8 cellular contexts compared by ENCODE assay signal in the genomic region with DNA sequence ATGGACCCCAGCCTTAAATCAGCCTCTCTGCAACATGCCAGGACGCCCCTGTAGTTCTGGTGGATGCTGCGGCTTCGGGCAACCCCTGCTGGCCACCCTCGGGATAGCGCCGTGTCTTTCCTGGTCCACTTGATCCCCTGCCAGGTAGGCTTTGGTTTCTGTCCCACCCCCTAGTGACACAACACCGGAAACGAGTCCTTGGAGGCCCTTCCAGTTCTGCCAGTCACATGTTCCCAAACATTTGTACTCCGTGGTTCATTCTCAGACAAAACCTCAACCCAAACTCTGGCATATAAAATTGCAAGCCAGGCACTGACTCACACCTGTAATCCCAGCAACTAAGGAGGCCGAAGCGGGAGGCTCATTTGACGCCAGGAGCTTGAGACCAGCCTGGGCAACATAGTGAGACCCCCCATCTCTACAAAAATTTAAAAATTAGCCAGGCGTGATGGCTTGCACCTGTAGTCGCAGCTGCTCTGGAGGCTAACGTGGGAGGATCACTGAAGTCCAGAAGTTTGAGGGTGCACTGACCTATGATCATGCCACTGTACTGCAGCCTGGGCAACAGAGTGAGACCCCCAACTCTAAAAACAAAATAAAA. TPM values are rescaled to one million over a fixed set of nuclear protein-coding genes. Genes with fewer than 3 reads are reported as not detected.
DNase-seq lines count a peak whose midpoint lies in the region; ATAC-seq, FAIRE-seq and TF ChIP-seq lines count a peak whose summit lies in the region.

No MANE protein-coding gene starts in this region.

- no peak for TF ChIP-seq POLR2A in A549 (IDR thresholded peaks at IDR 0.05; ENCODE audit: low read length)

- DNase-seq in A549 (ENCODE audit: low read depth in 1 of 2, low spot score in 1 of 2) (peak; percentile 89 to 95), GM13977 (ENCODE audit: low spot score) (peak; percentile 87), MV-4-11 (lab: John Stamatoyannopoulos, UW) (peak; percentile 20), SW 1271 (lab: John Stamatoyannopoulos, UW) (peak; percentile 46 to 77), amniotic epithelial cell (ENCODE audit: low read depth) (peak; percentile 77), left ventricle myocardium superior (peak; percentile 84), retinal pigment epithelial cell (ENCODE audit: low read depth) (peak; percentile 55), T1000 (lab: John Stamatoyannopoulos, UW) (no peak)

- POLR2A ChIA-PET in A549 (lab: Yijun Ruan, JAX): no interaction called here

- peak overlapping the region; percentile 22 for H3K4me2 ChIP-seq in A549

- H3K4me3 ChIP-seq in A549 (no peak overlapping the region), retinal pigment epithelial cell (ENCODE audit: low read length) (no peak overlapping the region)

- no peak for TF ChIP-seq EP300 in A549 (IDR thresholded peaks at IDR 0.05)

- peaks cover 5% of the 10 kb centered on the region; the same call in 2 of the 3 replicates for H3K4me1 ChIP-seq in A549

- no peaks in the 10 kb centered on the region for H3K9me3 ChIP-seq in A549

- TF ChIP-seq CTCF in A549 (IDR thresholded peaks at IDR 0.05) (peak; percentile 76), GM13977 (IDR thresholded peaks at IDR 0.05; ENCODE audit: extremely low read depth, insufficient read depth, missing control alignments) (peak; percentile 95), retinal pigment epithelial cell (conservative IDR thresholded peaks at IDR 0.05; ENCODE audit: low read depth, low read length) (peak; percentile 87)

- FAIRE-seq in A549 (lab: Jason Lieb, UNC): peak; percentile 49

- CTCF ChIA-PET in A549 (lab: Yijun Ruan, JAX): interaction anchor here (0.5 to 5.1 kb wide), 38 partner anchors 8 to 1158 kb away, joined by 3 to 61 read pairs (median 4); no protein-coding TSS in a partner anchor

- 35% methylated on average over 15 of the region's 15 CpGs for WGBS in A549 (ENCODE audit: missing lambda C conversion rate)

- intact Hi-C loops in left ventricle myocardium superior (cut with micrococcal nuclease): no loop called here

- H3K27ac ChIP-seq in A549: peak overlapping the region; percentile 41 to 44; a peak in 3 of 6 replicates

- in situ Hi-C loops in GM13977 (cut with MboI; ENCODE audit: low pct_unique_long_range_greater_than_20kb, low sequenced_read_pairs, unreplicated experiment): loop anchor here (5.0 kb wide), 1 partner anchor 46 kb away; no protein-coding TSS in a partner anchor

- TF ChIP-seq RAD21 in A549 (conservative IDR thresholded peaks at IDR 0.05 in 1 of 2, IDR thresholded peaks at IDR 0.05 in 1 of 2): peak; percentile 80 to 86

- ATAC-seq in A549 (peak; percentile 75 to 86), left ventricle myocardium superior (peak; percentile 85)

TF ChIP-seq in A549, 52 proteins besides CTCF, POLR2A, EP300 and RAD21:
- TF ChIP-seq PBX3 (IDR thresholded peaks at IDR 0.05): no peak
- no peak for TF ChIP-seq POLR2AphosphoS2 (conservative IDR thresholded peaks at IDR 0.05; ENCODE audit: low read length)
- peak; percentile 64 for TF ChIP-seq SMC3 (IDR thresholded peaks at IDR 0.05)
- peak; percentile 68 for TF ChIP-seq USF2 (IDR thresholded peaks at IDR 0.05)
- no peak for TF ChIP-seq TFCP2L1 (CRISPR knock-in tag; IDR thresholded peaks at IDR 0.05)
- TF ChIP-seq MAX (IDR thresholded peaks at IDR 0.05): peak; percentile 58; the same call in 1 of the 2 replicates
- TF ChIP-seq, protein P1, sequence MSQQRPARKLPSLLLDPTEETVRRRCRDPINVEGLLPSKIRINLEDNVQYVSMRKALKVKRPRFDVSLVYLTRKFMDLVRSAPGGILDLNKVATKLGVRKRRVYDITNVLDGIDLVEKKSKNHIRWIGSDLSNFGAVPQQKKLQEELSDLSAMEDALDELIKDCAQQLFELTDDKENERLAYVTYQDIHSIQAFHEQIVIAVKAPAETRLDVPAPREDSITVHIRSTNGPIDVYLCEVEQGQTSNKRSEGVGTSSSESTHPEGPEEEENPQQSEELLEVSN (IDR thresholded peaks at IDR 0.05; ENCODE audit: borderline replicate concordance, low read depth): peak; percentile 40; the same call in 1 of the 2 replicates
- TF ChIP-seq CEBPB (IDR thresholded peaks at IDR 0.05): peak in 1 of 2 experiments; percentile 64; a peak in 1 of 4 replicates

RNA-seq across cellular contexts. Expression of gene RASAL1, which starts 37.0 kb away (rescaled TPM):
- polyA plus RNA-seq in A549 (2011; rRNA removed) (0.34 and 0.36 TPM in 2 replicates), A549 (2017; fragmentation: RNase III; extraction: RNeasy Plus Mini Kit Qiagen cat#74134 plus additional on column Dnase treatment) (0.18 to 0.30 TPM (median 0.30 TPM) in 3 replicates)
- polyA plus RNA-seq in A549 (2012; cell fraction: cytosol; rRNA removed): 0.30 and 0.43 TPM in 2 replicates
- 0.94 and 1.2 TPM in 2 replicates for polyA plus RNA-seq in A549 (2012; cell fraction: nucleus; rRNA removed)
- 0.17 and 0.54 TPM in 2 replicates for polyA minus RNA-seq in A549 (2011; rRNA and poly(A)+ RNA removed)
- not detected for total RNA-seq in left ventricle myocardium superior

RNA-seq across cellular contexts. Expression of gene DTX1, which starts 42.0 kb away (rescaled TPM):
- polyA plus RNA-seq in A549 (2011; rRNA removed): 0.28 and 0.36 TPM in 2 replicates
- polyA plus RNA-seq in A549 (2012; cell fraction: cytosol; rRNA removed): 0.36 and 0.51 TPM in 2 replicates
- 0.27 and 0.77 TPM in 2 replicates for polyA plus RNA-seq in A549 (2012; cell fraction: nucleus; rRNA removed)
- 0.28 to 0.37 TPM (median 0.29 TPM) in 3 replicates for polyA plus RNA-seq in A549 (2017; fragmentation: RNase III; extraction: RNeasy Plus Mini Kit Qiagen cat#74134 plus additional on column Dnase treatment)
- 0.45 and 0.54 TPM in 2 replicates for polyA minus RNA-seq in A549 (2011; rRNA and poly(A)+ RNA removed)
- total RNA-seq in left ventricle myocardium superior: 2.4 TPM

RNA-seq across cellular contexts. Expression of gene CFAP73, which starts 51.0 kb away (rescaled TPM):
- polyA plus RNA-seq in A549 (2011; rRNA removed): not detected in 2 replicates
- 0.04 and 0.06 TPM in 2 replicates for polyA plus RNA-seq in A549 (2012; cell fraction: cytosol; rRNA removed)
- polyA plus RNA-seq in A549 (2012; cell fraction: nucleus; rRNA removed): 0.36 TPM in 1 of 2 replicates, not detected in the other
- 0.05 TPM in 1 of 3 replicates, not detected in the others for polyA plus RNA-seq in A549 (2017; fragmentation: RNase III; extraction: RNeasy Plus Mini Kit Qiagen cat#74134 plus additional on column Dnase treatment)
- polyA minus RNA-seq in A549 (2011; rRNA and poly(A)+ RNA removed): not detected in 2 replicates
- not detected for total RNA-seq in left ventricle myocardium superior
